8 cellular contexts compared by ENCODE assay signal in genomic region chr17:70168044-70168978, GRCh38. TPM values are rescaled to one million over a fixed set of nuclear protein-coding genes. Genes with fewer than 3 reads are reported as not detected.
A peak's percentile ranks its signal among the peaks of the same experiment; 100 is the strongest.
DNase-seq lines count a peak whose midpoint lies in the region; ATAC-seq and TF ChIP-seq lines count a peak whose summit lies in the region.

No MANE protein-coding gene starts in this region.

- H3K27me3 Mint-ChIP-seq in progenitor cell of endocrine pancreas, result peaks cover 40% of the 10 kb centered on the region

- peak overlapping the region; percentile 83 for H3K4me3 Mint-ChIP-seq in progenitor cell of endocrine pancreas (ENCODE audit: low read depth)

- H3K4me1 Mint-ChIP-seq in progenitor cell of endocrine pancreas (ENCODE audit: low read depth), result peaks cover 18% of the 10 kb centered on the region

- in situ Hi-C loops in astrocyte of the cerebellum (cut with HindIII; ENCODE audit: low sequenced_read_pairs), result no loop called here

- H3K27ac Mint-ChIP-seq in progenitor cell of endocrine pancreas, result peak overlapping the region; percentile 77

- H3K9me3 Mint-ChIP-seq in progenitor cell of endocrine pancreas (ENCODE audit: low read depth), result no peaks in the 10 kb centered on the region

- TF ChIP-seq CTCF in astrocyte of the cerebellum (IDR thresholded peaks at IDR 0.05; ENCODE audit: low read depth, low read length, missing control alignments), result peak; percentile 88
- TF ChIP-seq CTCF in progenitor cell of endocrine pancreas (IDR thresholded peaks at IDR 0.05; ENCODE audit: unreplicated experiment), result peak; percentile 73

- peak; percentile 17 for ATAC-seq in HG02840 (IDR thresholded peaks at IDR 0.05; ENCODE audit: low FRiP score, unreplicated experiment)

- peak; percentile 53 for DNase-seq in activated CD8-positive, alpha-beta memory T cell treated with anti-CD3 and anti-CD28 coated beads, Interleukin-2, amount 50 U/mL, for 48 hours
- DNase-seq in activated CD8-positive, alpha-beta memory T cell treated with anti-CD3 and anti-CD28 coated beads for 24 hours, result no peak
- DNase-seq in NCI-H526 (lab: John Stamatoyannopoulos, UW), result peak; percentile 53 to 72
- DNase-seq in astrocyte of the cerebellum (ENCODE audit: low read depth), result peak; percentile 74
- DNase-seq in hypothalamus (lab: John Stamatoyannopoulos, UW), result peak in 45 of 51 donors; percentile 11 to 88 (median 61)
- DNase-seq in progenitor cell of endocrine pancreas (ENCODE audit: low spot score, unreplicated experiment), result peak; percentile 30
- no peak for DNase-seq in dedifferentiated amniotic fluid mesenchymal stem cell (ENCODE audit: extremely low spot score)

- H3K36me3 Mint-ChIP-seq in progenitor cell of endocrine pancreas (ENCODE audit: insufficient read depth), result no peaks in the 10 kb centered on the region

- H3K4me3 ChIP-seq in astrocyte of the cerebellum (ENCODE audit: low read depth, low read length), result peak overlapping the region; percentile 67

RNA-seq across cellular contexts. Expression of gene KCNJ2, which starts 1.0 kb away (rescaled TPM):
- 2.6 and 3.1 TPM in 2 replicates for total RNA-seq in progenitor cell of endocrine pancreas

Comparison
In these comparisons a context has a peak if more than half of its experiments do, and no peak if none do; other contexts are left out.
1. DNase-seq: peak in activated CD8-positive, alpha-beta memory T cell treated with anti-CD3 and anti-CD28 coated beads, Interleukin-2, amount 50 U/mL, for 48 hours (single experiment), NCI-H526 (2 of 2), astrocyte of the cerebellum (single experiment), hypothalamus (45 of 51) and progenitor cell of endocrine pancreas (single experiment); none in activated CD8-positive, alpha-beta memory T cell treated with anti-CD3 and anti-CD28 coated beads for 24 hours (single experiment) and dedifferentiated amniotic fluid mesenchymal stem cell (single experiment).